25 cellular contexts compared by ENCODE assay signal in genomic region chr3:98325055-98325454, GRCh38. TPM values are rescaled to one million over a fixed set of nuclear protein-coding genes. Genes with fewer than 3 reads are reported as not detected.
A peak's percentile ranks its signal among the peaks of the same experiment; 100 is the strongest.
DNase-seq lines count a peak whose midpoint lies in the region; ATAC-seq, FAIRE-seq and TF ChIP-seq lines count a peak whose summit lies in the region.
"Had no signal": no experiment of that assay in that cellular context is flagged by ENCODE, and none has a peak within 500 bp of the region (broad histone marks: within the 10 kb centered on the region; RNA-seq: fewer than 3 reads in every experiment).

No MANE protein-coding gene starts in this region.

- H3K79me2 ChIP-seq in HepG2 (ENCODE audit: insufficient read depth, low read length): no peaks in the 10 kb centered on the region

- H3K9me3 ChIP-seq in HepG2 (ENCODE audit: low read length) (no peaks in the 10 kb centered on the region), right lobe of liver (no peaks in the 10 kb centered on the region), iPS-20b (ENCODE audit: insufficient read depth, low read depth, low read length) (no peaks in the 10 kb centered on the region)
- H3K9me3 ChIP-seq: breast epithelium, esophagus muscularis mucosa, MG63, psoas muscle, upper lobe of left lung had no signal

- H3K9me3 Mint-ChIP-seq in WTC11: peaks cover 7% of the 10 kb centered on the region
- no peaks in the 10 kb centered on the region for H3K9me3 Mint-ChIP-seq in effector memory CD8-positive, alpha-beta T cell
- H3K9me3 Mint-ChIP-seq in activated CD8-positive, alpha-beta memory T cell treated with anti-CD3 and anti-CD28 coated beads, Interleukin-2, amount 10 ng/mL, durations not matched to agents 7 days and 5 days (ENCODE audit: low read depth): no peaks in the 10 kb centered on the region
- H3K9me3 Mint-ChIP-seq: activated naive CD8-positive, alpha-beta T cell treated with anti-CD3 and anti-CD28 coated beads, Interleukin-2, amount 50 U/mL, for 24 hours; CD4-positive, CD25-positive, alpha-beta regulatory T cell; natural killer cell; stimulated activated naive B cell treated with anti-CD40 and anti-IgM and Interleukin-4, amounts not matched to agents 10 μg/mL and 1 μg/mL and 100 μg/mL, for 72 hours; T-helper 1 cell treated with Interleukin-12 subunit alpha and Interleukin-12 subunit beta and Interleukin-4 antibody, amounts not matched to agents 30 μg/mL and 1 μg/mL, for 36 hours had no signal

- no TSS peak for BruUV-seq in HepG2 (replicated peaks; lab: Mats Ljungman, UMichigan)

- peaks cover 71% of the 10 kb centered on the region for H3K4me1 Mint-ChIP-seq in WTC11
- peaks cover 0 to 2% of the 10 kb centered on the region in 2 donors for H3K4me1 Mint-ChIP-seq in effector memory CD8-positive, alpha-beta T cell (ENCODE audit: low read depth in 2 of 2)
- peaks cover 28% of the 10 kb centered on the region for H3K4me1 Mint-ChIP-seq in activated CD8-positive, alpha-beta memory T cell treated with anti-CD3 and anti-CD28 coated beads, Interleukin-2, amount 10 ng/mL, durations not matched to agents 7 days and 5 days
- H3K4me1 Mint-ChIP-seq: activated naive CD8-positive, alpha-beta T cell treated with anti-CD3 and anti-CD28 coated beads, Interleukin-2, amount 50 U/mL, for 24 hours; natural killer cell; stimulated activated naive B cell treated with anti-CD40 and anti-IgM and Interleukin-4, amounts not matched to agents 10 μg/mL and 1 μg/mL and 100 μg/mL, for 72 hours had no signal

- TF ChIP-seq CTCF in HepG2 (CRISPR knock-in tag; IDR thresholded peaks at IDR 0.05) (no peak), right lobe of liver (IDR thresholded peaks at IDR 0.05) (no peak), WTC11 (IDR thresholded peaks at IDR 0.05) (no peak)

- H3K9ac ChIP-seq in HepG2 (ENCODE audit: insufficient read depth, low read depth, low read length) (no peak overlapping the region), iPS-20b (ENCODE audit: low read depth, low read length) (peak overlapping the region; percentile 34; the same call in 1 of the 2 replicates)

- intact Hi-C loops in HepG2 (cut with micrococcal nuclease; ENCODE audit: unreplicated experiment) (loop anchor here (10.0 kb wide), 1 partner anchor 530 kb away; no protein-coding TSS in a partner anchor), right lobe of liver (cut with DNase I) (loop anchor here (5.0 to 10.0 kb wide), 2 partner anchors 280 to 283 kb away; no protein-coding TSS in a partner anchor)

- H3K36me3 Mint-ChIP-seq in WTC11: peaks cover 21% of the 10 kb centered on the region
- no peaks in the 10 kb centered on the region for H3K36me3 Mint-ChIP-seq in effector memory CD8-positive, alpha-beta T cell (ENCODE audit: insufficient read depth)
- H3K36me3 Mint-ChIP-seq in activated CD8-positive, alpha-beta memory T cell treated with anti-CD3 and anti-CD28 coated beads, Interleukin-2, amount 10 ng/mL, durations not matched to agents 7 days and 5 days: no peaks in the 10 kb centered on the region
- H3K36me3 Mint-ChIP-seq: CD4-positive, CD25-positive, alpha-beta regulatory T cell; natural killer cell; stimulated activated naive B cell treated with anti-CD40 and anti-IgM and Interleukin-4, amounts not matched to agents 10 μg/mL and 1 μg/mL and 100 μg/mL, for 72 hours had no signal

- peak overlapping the region; percentile 96 for H3K27ac Mint-ChIP-seq in WTC11
- no peak overlapping the region for H3K27ac Mint-ChIP-seq in effector memory CD8-positive, alpha-beta T cell
- H3K27ac Mint-ChIP-seq in activated CD8-positive, alpha-beta memory T cell treated with anti-CD3 and anti-CD28 coated beads, Interleukin-2, amount 10 ng/mL, durations not matched to agents 7 days and 5 days: no peak overlapping the region
- H3K27ac Mint-ChIP-seq: activated naive CD8-positive, alpha-beta T cell treated with anti-CD3 and anti-CD28 coated beads, Interleukin-2, amount 50 U/mL, for 24 hours; CD4-positive, CD25-positive, alpha-beta regulatory T cell; natural killer cell; stimulated activated naive B cell treated with anti-CD40 and anti-IgM and Interleukin-4, amounts not matched to agents 10 μg/mL and 1 μg/mL and 100 μg/mL, for 72 hours; T-helper 1 cell treated with Interleukin-12 subunit alpha and Interleukin-12 subunit beta and Interleukin-4 antibody, amounts not matched to agents 30 μg/mL and 1 μg/mL, for 36 hours had no signal

- no peak for TF ChIP-seq POLR2A in HepG2 (IDR thresholded peaks at IDR 0.05; ENCODE audit: insufficient read depth in 1 of 2, low read depth in 2 of 2, low read length in 2 of 2)
- no peak for TF ChIP-seq POLR2A in right lobe of liver (IDR thresholded peaks at IDR 0.05)

- no peak for TF ChIP-seq RAD21 in HepG2 (CRISPR knock-in tag; IDR thresholded peaks at IDR 0.05)

- CTCF ChIA-PET in HepG2 (lab: Yijun Ruan, JAX; ENCODE audit: low intra/inter-chr PET ratio, low total read pairs) (no interaction called here), WTC11 (lab: Charles Lee) (interaction anchor here (0.7 to 1.0 kb wide), 2 partner anchors 19 to 65 kb away, joined by 3 read pairs; no protein-coding TSS in a partner anchor)
- CTCF ChIA-PET in activated CD8-positive, alpha-beta memory T cell treated with anti-CD3 and anti-CD28 coated beads, Interleukin-2, amount 10 ng/mL, durations not matched to agents 7 days and 5 days (lab: Charles Lee): interaction anchor here (1.3 kb wide), 1 partner anchor 10 kb away, joined by 3 read pairs; no protein-coding TSS in a partner anchor

- POLR2A ChIA-PET in HepG2 (lab: Yijun Ruan, JAX): no interaction called here
- POLR2A ChIA-PET in WTC11 (lab: Charles Lee): no interaction called here

- in situ Hi-C loops in HepG2 (cut with HindIII; ENCODE audit: extremely low pct_ligation_motif_present, low pct_unique_long_range_greater_than_20kb) (loop anchor here (5.0 to 25.0 kb wide), 2 partner anchors 288 to 538 kb away; partner anchors contain the start of gene GABRR3), KBM-7 (cut with MboI; ENCODE audit: low pct_unique_long_range_greater_than_20kb, low sequenced_read_pairs) (loop anchor here (25.0 kb wide), 3 partner anchors 262 to 487 kb away; partner anchors contain the start of genes CPOX and GABRR3)

- H4K20me1 ChIP-seq in HepG2 (ENCODE audit: insufficient read depth, low read length): no peaks in the 10 kb centered on the region

- DNase-seq in HepG2 (ENCODE audit: low spot score) (no peak), right lobe of liver (no peak), WTC11 (ENCODE audit: low spot score) (peak; percentile 51), DMS114 treated with DMSO at 0.1 percent for 48 hours (lab: John Stamatoyannopoulos, UW; ENCODE audit: unreplicated experiment) (no peak), KBM-7 (no peak)
- no peak for DNase-seq in effector memory CD8-positive, alpha-beta T cell
- no peak for DNase-seq in activated CD8-positive, alpha-beta memory T cell treated with anti-CD3 and anti-CD28 coated beads, Interleukin-2, amount 10 ng/mL, durations not matched to agents 7 days and 5 days
- DNase-seq: ACHN; activated CD4-positive, CD25-positive, alpha-beta regulatory T cell; activated CD8-positive, alpha-beta memory T cell treated with anti-CD3 and anti-CD28 coated beads for 24 hours; activated naive CD8-positive, alpha-beta T cell treated with anti-CD3 and anti-CD28 coated beads, Interleukin-2, amount 50 U/mL, for 24 hours; CD4-positive, CD25-positive, alpha-beta regulatory T cell; natural killer cell; NCI-H2081; stimulated activated CD4-positive, alpha-beta T cell treated with anti-CD3 and anti-CD28 coated beads, Interleukin-12 subunit alpha, Interleukin-12 subunit beta, amount 100 ng/mL, for 4 hours; stimulated activated naive B cell treated with anti-CD40 and anti-IgM and Interleukin-4, amounts not matched to agents 10 μg/mL and 1 μg/mL and 100 μg/mL, for 72 hours; upper lobe of left lung had no signal

- peaks cover 24% of the 10 kb centered on the region for H3K4me1 ChIP-seq in HepG2 (ENCODE audit: insufficient read depth, low read length)
- H3K4me1 ChIP-seq in right lobe of liver: no peaks in the 10 kb centered on the region
- H3K4me1 ChIP-seq in iPS-20b (ENCODE audit: insufficient read depth, low read length): peaks cover 27% of the 10 kb centered on the region
- H3K4me1 ChIP-seq: breast epithelium, esophagus muscularis mucosa, psoas muscle, upper lobe of left lung had no signal

- H3K4me3 Mint-ChIP-seq in WTC11: peak overlapping the region; percentile 54
- H3K4me3 Mint-ChIP-seq in effector memory CD8-positive, alpha-beta T cell: no peak overlapping the region
- no peak overlapping the region for H3K4me3 Mint-ChIP-seq in activated CD8-positive, alpha-beta memory T cell treated with anti-CD3 and anti-CD28 coated beads, Interleukin-2, amount 10 ng/mL, durations not matched to agents 7 days and 5 days
- H3K4me3 Mint-ChIP-seq: activated naive CD8-positive, alpha-beta T cell treated with anti-CD3 and anti-CD28 coated beads, Interleukin-2, amount 50 U/mL, for 24 hours; CD4-positive, CD25-positive, alpha-beta regulatory T cell; natural killer cell; stimulated activated naive B cell treated with anti-CD40 and anti-IgM and Interleukin-4, amounts not matched to agents 10 μg/mL and 1 μg/mL and 100 μg/mL, for 72 hours; T-helper 1 cell treated with Interleukin-12 subunit alpha and Interleukin-12 subunit beta and Interleukin-4 antibody, amounts not matched to agents 30 μg/mL and 1 μg/mL, for 36 hours had no signal

- TF ChIP-seq EP300 in HepG2 (IDR thresholded peaks at IDR 0.05; ENCODE audit: low read depth in 2 of 2, low read length in 2 of 2) (no peak), HepG2 (CRISPR knock-in tag; IDR thresholded peaks at IDR 0.05; ENCODE audit: borderline replicate concordance) (no peak)

- FAIRE-seq in HepG2 (lab: Jason Lieb, UNC): no peak
- FAIRE-seq: keratinocyte had no signal

- H3K27me3 ChIP-seq in HepG2 (ENCODE audit: control insufficient read depth in 1 of 2, insufficient read depth in 2 of 2, low read length in 2 of 2) (no peaks in the 10 kb centered on the region), right lobe of liver (no peaks in the 10 kb centered on the region), iPS-20b (ENCODE audit: insufficient read depth, low read length) (no peaks in the 10 kb centered on the region)
- H3K27me3 ChIP-seq: breast epithelium, upper lobe of left lung had no signal

- no peak overlapping the region for H3K27ac ChIP-seq in HepG2 (ENCODE audit: extremely low read length, insufficient read depth, low read length)
- no peak overlapping the region for H3K27ac ChIP-seq in right lobe of liver
- no peak overlapping the region for H3K27ac ChIP-seq in iPS-20b (ENCODE audit: low read length)
- H3K27ac ChIP-seq: breast epithelium, esophagus muscularis mucosa, psoas muscle, upper lobe of left lung had no signal

- H3K36me3 ChIP-seq in HepG2 (replicated peaks in 1 of 2; ENCODE audit: control insufficient read depth in 1 of 2, insufficient read depth in 2 of 2, low read length in 2 of 2) (no peaks in the 10 kb centered on the region), right lobe of liver (no peaks in the 10 kb centered on the region), iPS-20b (ENCODE audit: insufficient read depth, low read depth, low read length) (no peaks in the 10 kb centered on the region)
- H3K36me3 ChIP-seq: breast epithelium, esophagus muscularis mucosa, MG63, upper lobe of left lung had no signal

- no peaks in the 10 kb centered on the region for H3K27me3 Mint-ChIP-seq in WTC11 (ENCODE audit: low read depth)
- peaks cover 8 to 25% of the 10 kb centered on the region in 2 donors for H3K27me3 Mint-ChIP-seq in effector memory CD8-positive, alpha-beta T cell
- H3K27me3 Mint-ChIP-seq in activated CD8-positive, alpha-beta memory T cell treated with anti-CD3 and anti-CD28 coated beads, Interleukin-2, amount 10 ng/mL, durations not matched to agents 7 days and 5 days: no peaks in the 10 kb centered on the region

- no peak overlapping the region for H3K4me3 ChIP-seq in HepG2 (replicated peaks in 1 of 3; ENCODE audit: insufficient read depth in 1 of 3, low read depth in 2 of 3, low read length in 3 of 3)
- no peak overlapping the region for H3K4me3 ChIP-seq in right lobe of liver
- H3K4me3 ChIP-seq in iPS-20b (ENCODE audit: low read length): peak overlapping the region; percentile 42; the same call in 1 of the 2 replicates
- H3K4me3 ChIP-seq: esophagus muscularis mucosa, MG63, psoas muscle, upper lobe of left lung had no signal

- ATAC-seq in HepG2 (no peak), right lobe of liver (no peak), WTC11 (peak; percentile 83)
- ATAC-seq in effector memory CD8-positive, alpha-beta T cell (replicated peaks): no peak
- no peak for ATAC-seq in activated CD8-positive, alpha-beta memory T cell treated with anti-CD3 and anti-CD28 coated beads, Interleukin-2, amount 10 ng/mL, durations not matched to agents 7 days and 5 days
- ATAC-seq: activated naive CD8-positive, alpha-beta T cell treated with anti-CD3 and anti-CD28 coated beads, Interleukin-2, amount 50 U/mL, for 24 hours; natural killer cell; psoas muscle; stimulated activated naive B cell treated with anti-CD40 and anti-IgM and Interleukin-4, amounts not matched to agents 10 μg/mL and 1 μg/mL and 100 μg/mL, for 72 hours had no signal

- WGBS in HepG2 (ENCODE audit: low lambda C conversion rate): 38% methylated on average over 12 of the region's 12 CpGs
- 62% methylated on average over 12 of the region's 12 CpGs for WGBS in right lobe of liver (ENCODE audit: insufficient coverage, low coverage, low lambda C conversion rate, missing lambda C conversion rate)

- peak overlapping the region; percentile 52 for H3K4me2 ChIP-seq in HepG2 (ENCODE audit: low read depth, low read length)

- H2AFZ ChIP-seq in HepG2 (ENCODE audit: low read length): no peak overlapping the region

RNA-seq across cellular contexts. Expression of gene OR5K4, which starts 28.6 kb away (rescaled TPM):
- total RNA-seq in HepG2 (2016; rRNA removed; fragmentation: Illumina TruSeq; extraction: Trizol) (not detected in 2 replicates), right lobe of liver (not detected), WTC11 (2021) (not detected in 3 replicates)
- not detected in 2 replicates for total RNA-seq in HepG2 (2016; cell fraction: cytosol; rRNA removed; fragmentation: Illumina TruSeq; extraction: Trizol; ENCODE audit: low read depth)
- not detected in 2 replicates for total RNA-seq in HepG2 (2016; cell fraction: insoluble cytoplasmic fraction; rRNA removed; fragmentation: Illumina TruSeq; extraction: Trizol)
- not detected in 2 replicates for total RNA-seq in HepG2 (2016; cell fraction: membrane; rRNA removed; fragmentation: Illumina TruSeq; extraction: Trizol)
- total RNA-seq in HepG2 (2016; cell fraction: nucleus; rRNA removed; fragmentation: Illumina TruSeq; extraction: Trizol): not detected in 2 replicates
- polyA plus RNA-seq in HepG2 (2011; rRNA removed): not detected in 2 replicates
- polyA plus RNA-seq in HepG2 (2011; cell fraction: cytosol; rRNA removed): not detected in 2 replicates
- not detected in 2 replicates for polyA plus RNA-seq in HepG2 (2011; cell fraction: nucleus; rRNA removed)
- polyA plus RNA-seq in HepG2 (2012): not detected in 2 replicates
- not detected in 2 replicates for polyA plus RNA-seq in HepG2 (2016; cell fraction: cytosol; fragmentation: Illumina TruSeq; extraction: Trizol; ENCODE audit: low read depth)
- polyA plus RNA-seq in HepG2 (2016; cell fraction: insoluble cytoplasmic fraction; fragmentation: Illumina TruSeq; extraction: Trizol; ENCODE audit: low read depth): not detected in 2 replicates
- polyA plus RNA-seq in HepG2 (2016; cell fraction: membrane; fragmentation: Illumina TruSeq; extraction: Trizol; ENCODE audit: low read depth): not detected in 2 replicates
- not detected in 2 replicates for polyA plus RNA-seq in HepG2 (2016; cell fraction: nucleus; fragmentation: Illumina TruSeq; extraction: Trizol; ENCODE audit: insufficient read depth, low read depth)
- polyA minus RNA-seq in HepG2 (2011; rRNA and poly(A)+ RNA removed; ENCODE audit: low replicate concordance): not detected in 2 replicates
- not detected in 2 replicates for polyA minus RNA-seq in HepG2 (2011; cell fraction: cytosol; rRNA and poly(A)+ RNA removed)
- polyA minus RNA-seq in HepG2 (2011; cell fraction: nucleus; rRNA and poly(A)+ RNA removed): not detected in 2 replicates
- total RNA-seq in activated CD8-positive, alpha-beta memory T cell treated with anti-CD3 and anti-CD28 coated beads, Interleukin-2, amount 10 ng/mL, durations not matched to agents 7 days and 5 days: not detected
- total RNA-seq: breast epithelium; CD4-positive, CD25-positive, alpha-beta regulatory T cell; dermis microvascular lymphatic vessel endothelial cell; esophagus muscularis mucosa; natural killer cell; psoas muscle; upper lobe of left lung had no signal
- polyA plus RNA-seq: CD4-positive, CD25-positive, alpha-beta regulatory T cell; keratinocyte; psoas muscle had no signal

RNA-seq across cellular contexts. Expression of gene OR5H2, which starts 42.8 kb away (rescaled TPM):
- total RNA-seq in HepG2 (2016; rRNA removed; fragmentation: Illumina TruSeq; extraction: Trizol): not detected in 2 replicates
- total RNA-seq in HepG2 (2016; cell fraction: cytosol; rRNA removed; fragmentation: Illumina TruSeq; extraction: Trizol; ENCODE audit: low read depth): not detected in 2 replicates
- not detected in 2 replicates for total RNA-seq in HepG2 (2016; cell fraction: insoluble cytoplasmic fraction; rRNA removed; fragmentation: Illumina TruSeq; extraction: Trizol)
- total RNA-seq in HepG2 (2016; cell fraction: membrane; rRNA removed; fragmentation: Illumina TruSeq; extraction: Trizol): not detected in 2 replicates
- not detected in 2 replicates for total RNA-seq in HepG2 (2016; cell fraction: nucleus; rRNA removed; fragmentation: Illumina TruSeq; extraction: Trizol)
- polyA plus RNA-seq in HepG2 (2011; rRNA removed): not detected in 2 replicates
- not detected in 2 replicates for polyA plus RNA-seq in HepG2 (2011; cell fraction: cytosol; rRNA removed)
- polyA plus RNA-seq in HepG2 (2011; cell fraction: nucleus; rRNA removed): not detected in 2 replicates
- polyA plus RNA-seq in HepG2 (2012): not detected in 2 replicates
- polyA plus RNA-seq in HepG2 (2016; cell fraction: cytosol; fragmentation: Illumina TruSeq; extraction: Trizol; ENCODE audit: low read depth): not detected in 2 replicates
- not detected in 2 replicates for polyA plus RNA-seq in HepG2 (2016; cell fraction: insoluble cytoplasmic fraction; fragmentation: Illumina TruSeq; extraction: Trizol; ENCODE audit: low read depth)
- polyA plus RNA-seq in HepG2 (2016; cell fraction: membrane; fragmentation: Illumina TruSeq; extraction: Trizol; ENCODE audit: low read depth): not detected in 2 replicates
- not detected in 2 replicates for polyA plus RNA-seq in HepG2 (2016; cell fraction: nucleus; fragmentation: Illumina TruSeq; extraction: Trizol; ENCODE audit: insufficient read depth, low read depth)
- polyA minus RNA-seq in HepG2 (2011; rRNA and poly(A)+ RNA removed; ENCODE audit: low replicate concordance): not detected in 2 replicates
- not detected in 2 replicates for polyA minus RNA-seq in HepG2 (2011; cell fraction: cytosol; rRNA and poly(A)+ RNA removed)
- polyA minus RNA-seq in HepG2 (2011; cell fraction: nucleus; rRNA and poly(A)+ RNA removed): not detected in 2 replicates
- not detected for total RNA-seq in right lobe of liver
- total RNA-seq in WTC11 (2021): not detected in 3 replicates
- total RNA-seq in activated CD8-positive, alpha-beta memory T cell treated with anti-CD3 and anti-CD28 coated beads, Interleukin-2, amount 10 ng/mL, durations not matched to agents 7 days and 5 days: not detected
- total RNA-seq: breast epithelium; CD4-positive, CD25-positive, alpha-beta regulatory T cell; dermis microvascular lymphatic vessel endothelial cell; esophagus muscularis mucosa; natural killer cell; psoas muscle; upper lobe of left lung had no signal
- polyA plus RNA-seq: CD4-positive, CD25-positive, alpha-beta regulatory T cell; keratinocyte; psoas muscle had no signal

Comparison
In these comparisons a context has a peak if more than half of its experiments do, and no peak if none do; other contexts are left out.
1. Of the 50 proteins assayed by ChIP-seq in both HepG2 and WTC11: peak only in HepG2: none; only in WTC11: none; in both: MAX; in neither: 49.